9 cellular contexts compared by ENCODE assay signal in the genomic region with DNA sequence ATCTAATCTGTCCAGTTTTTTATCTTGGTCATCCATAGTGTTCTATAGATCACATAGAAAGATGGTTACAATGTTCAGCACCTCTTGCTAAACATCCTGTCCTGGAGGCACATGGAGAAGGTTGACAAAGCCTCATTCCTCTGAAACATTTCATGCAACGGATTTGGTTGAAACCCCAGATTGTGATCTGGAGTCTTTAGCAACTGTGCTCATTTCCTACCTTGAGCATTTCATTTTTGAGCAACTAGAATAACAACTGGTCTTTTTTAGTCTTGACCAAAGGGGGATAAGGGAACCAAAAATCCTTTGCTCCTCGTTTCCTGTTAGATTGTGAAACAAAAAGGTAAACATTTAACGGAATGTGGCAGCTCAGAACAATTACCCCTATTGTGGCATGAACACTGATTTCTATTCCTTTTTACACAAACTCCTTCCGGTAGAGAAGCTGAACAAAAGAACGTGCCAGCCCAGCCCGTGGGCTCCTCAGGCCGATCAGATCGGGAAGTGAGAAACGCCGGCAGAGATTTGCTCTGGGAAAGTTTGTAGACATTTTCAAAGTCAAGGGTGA.
A peak's percentile ranks its signal among the peaks of the same experiment; 100 is the strongest.
DNase-seq lines count a peak whose midpoint lies in the region; TF ChIP-seq lines count a peak whose summit lies in the region.
"Had no signal": no experiment of that assay in that cellular context is flagged by ENCODE, and none has a peak within 500 bp of the region (broad histone marks: within the 10 kb centered on the region; RNA-seq: fewer than 3 reads in every experiment).

No MANE protein-coding gene starts in this region.

- H3K4me3 ChIP-seq in Peyer's patch (no peak overlapping the region), fibroblast of mammary gland (ENCODE audit: control insufficient read depth, low read depth, low read length) (no peak overlapping the region), trophoblast cell (ENCODE audit: low read depth, low read length) (no peak overlapping the region)

- H3K4ac ChIP-seq in trophoblast cell (ENCODE audit: low read depth, low read length): peak overlapping the region; percentile 42

- H3K18ac ChIP-seq in trophoblast cell (ENCODE audit: low read length): peak overlapping the region; percentile 43

- no peak overlapping the region for H4K12ac ChIP-seq in trophoblast cell (ENCODE audit: low read depth, low read length)

- H4K91ac ChIP-seq in trophoblast cell (ENCODE audit: low read depth, low read length): peak overlapping the region; percentile 92

- no peak overlapping the region for H2AK5ac ChIP-seq in trophoblast cell (ENCODE audit: low read length)

- peaks cover 18% of the 10 kb centered on the region for H3K9me3 Mint-ChIP-seq in HFFc6

- no peak overlapping the region for H2AFZ ChIP-seq in trophoblast cell (ENCODE audit: insufficient read depth, low read length, poor library complexity)

- H2BK120ac ChIP-seq in trophoblast cell (ENCODE audit: insufficient read depth, low read length, poor library complexity): peak overlapping the region; percentile 77

- peak overlapping the region; percentile 95 for H3K14ac ChIP-seq in trophoblast cell (ENCODE audit: low read length)

- H3K36me3 ChIP-seq in Peyer's patch (no peaks in the 10 kb centered on the region), trophoblast cell (ENCODE audit: control insufficient read depth in 1 of 2, insufficient read depth in 2 of 2, low read length in 2 of 2) (no peaks in the 10 kb centered on the region)

- H3K4me3 Mint-ChIP-seq in HFFc6: no peak overlapping the region

- H3K27ac ChIP-seq in Peyer's patch (peak overlapping the region; percentile 58 to 88 (median 70)), trophoblast cell (ENCODE audit: low read depth, low read length) (peak overlapping the region; percentile 99)

- no peak overlapping the region for H3K9ac ChIP-seq in trophoblast cell (ENCODE audit: low read length)

- peaks cover 61% of the 10 kb centered on the region for H3K79me1 ChIP-seq in trophoblast cell (ENCODE audit: low read length)

- peak overlapping the region; percentile 69 for H4K8ac ChIP-seq in trophoblast cell (ENCODE audit: low read depth, low read length)

- H3K4me2 ChIP-seq in trophoblast cell (ENCODE audit: low read length): no peak overlapping the region

- peak overlapping the region; percentile 67 for H2BK12ac ChIP-seq in trophoblast cell (ENCODE audit: low read length)

- H3K4me1 ChIP-seq in Peyer's patch (peaks cover 0 to 22% (median 5%) of the 10 kb centered on the region in 4 donors), trophoblast cell (ENCODE audit: control insufficient read depth in 1 of 2, insufficient read depth in 2 of 2, low read length in 2 of 2) (peaks cover 31 to 40% of the 10 kb centered on the region in 2 experiments)

- peak overlapping the region; percentile 98 for H2BK5ac ChIP-seq in trophoblast cell (ENCODE audit: low read depth, low read length, poor library complexity)

- no peak for TF ChIP-seq CTCF in Peyer's patch (IDR thresholded peaks at IDR 0.05)
- no peak for TF ChIP-seq CTCF in fibroblast of mammary gland (conservative IDR thresholded peaks at IDR 0.05; ENCODE audit: control insufficient read depth, insufficient read depth, low read depth, low read length)
- TF ChIP-seq CTCF in HFFc6 (IDR thresholded peaks at IDR 0.05): no peak

- DNase-seq in DMS153 treated with DMSO at 0.1 percent for 48 hours (lab: John Stamatoyannopoulos, UW; ENCODE audit: unreplicated experiment): peak; percentile 29
- peak in 1 of 3 donors; percentile 47 for DNase-seq in Peyer's patch
- peak; percentile 36 for DNase-seq in fibroblast of mammary gland (ENCODE audit: low read depth)
- DNase-seq in trophoblast cell: peak; percentile 85 to 99
- DNase-seq in activated CD8-positive, alpha-beta memory T cell treated with anti-CD3 and anti-CD28 coated beads for 24 hours: no peak
- no peak for DNase-seq in HFFc6
- DNase-seq in HUDEP-2 (lab: John Stamatoyannopoulos, UW; ENCODE audit: unreplicated experiment in 76 of 76): no peak
- DNase-seq in amniotic stem cell (lab: John Stamatoyannopoulos, UW): no peak
- DNase-seq: stimulated activated naive B cell treated with anti-CD40 and anti-IgM and Interleukin-4, amounts not matched to agents 10 μg/mL and 1 μg/mL and 100 μg/mL, for 72 hours had no signal

- H3K36me3 Mint-ChIP-seq in HFFc6 (ENCODE audit: low read depth): peaks cover 21% of the 10 kb centered on the region

- no peak overlapping the region for H3K27ac Mint-ChIP-seq in HFFc6
- H3K27ac Mint-ChIP-seq: stimulated activated naive B cell treated with anti-CD40 and anti-IgM and Interleukin-4, amounts not matched to agents 10 μg/mL and 1 μg/mL and 100 μg/mL, for 72 hours had no signal

- H3K4me1 Mint-ChIP-seq in HFFc6 (ENCODE audit: low read depth): peaks cover 43% of the 10 kb centered on the region

- H3K27me3 ChIP-seq in Peyer's patch (no peaks in the 10 kb centered on the region), trophoblast cell (ENCODE audit: insufficient read depth, low read length) (no peaks in the 10 kb centered on the region)

- no peak overlapping the region for H3K23ac ChIP-seq in trophoblast cell (ENCODE audit: low read length)

- peaks cover 9% of the 10 kb centered on the region for H3K79me2 ChIP-seq in trophoblast cell (ENCODE audit: control insufficient read depth, insufficient read depth, low read length, poor library complexity)

- no CpG with 5 or more reads among the region's 10 CpGs for WGBS in trophoblast cell (ENCODE audit: extremely low coverage, insufficient coverage, insufficient read length)

- no peak for TF ChIP-seq POLR2A in Peyer's patch (IDR thresholded peaks at IDR 0.05)

- H3K9me3 ChIP-seq in Peyer's patch (no peaks in the 10 kb centered on the region), trophoblast cell (ENCODE audit: insufficient read depth, low read depth, low read length) (peaks cover 7% of the 10 kb centered on the region)

- peaks cover 10% of the 10 kb centered on the region for H3K27me3 Mint-ChIP-seq in HFFc6 (ENCODE audit: insufficient read depth)

Comparison
In these comparisons a context has a peak if more than half of its experiments do, and no peak if none do; other contexts are left out.
1. DNase-seq: peak in DMS153 treated with DMSO at 0.1 percent for 48 hours (single experiment), fibroblast of mammary gland (single experiment) and trophoblast cell (2 of 2); none in activated CD8-positive, alpha-beta memory T cell treated with anti-CD3 and anti-CD28 coated beads for 24 hours (single experiment), HFFc6 (single experiment), HUDEP-2 (0 of 76) and amniotic stem cell (single experiment).